Comparison of ENCODE assay signal across 18 cellular contexts in genomic region chr7:119711104-119711503, GRCh38.
A peak's percentile ranks its signal among the peaks of the same experiment; 100 is the strongest.
DNase-seq lines count a peak whose midpoint lies in the region; ATAC-seq and TF ChIP-seq lines count a peak whose summit lies in the region.
"Had no signal": no experiment of that assay in that cellular context is flagged by ENCODE, and none has a peak within 500 bp of the region (broad histone marks: within the 10 kb centered on the region; RNA-seq: fewer than 3 reads in every experiment).

No MANE protein-coding gene starts in this region.

- H3K36me3 ChIP-seq in SK-N-MC (ENCODE audit: insufficient read depth, low read length) (peaks cover 26% of the 10 kb centered on the region), ovary (no peaks in the 10 kb centered on the region)

- peak; percentile 86 for ATAC-seq in GM18517 (IDR thresholded peaks at IDR 0.05; ENCODE audit: unreplicated experiment)
- ATAC-seq in GM21576 (IDR thresholded peaks at IDR 0.05; ENCODE audit: unreplicated experiment), result peak; percentile 80
- ATAC-seq in HG03097 (IDR thresholded peaks at IDR 0.05; ENCODE audit: low FRiP score, unreplicated experiment), result peak; percentile 59
- no peak for ATAC-seq in HG03139 (IDR thresholded peaks at IDR 0.05; ENCODE audit: unreplicated experiment)
- ATAC-seq: activated CD8-positive, alpha-beta T cell treated with anti-CD3 and anti-CD28 coated beads, Interleukin-2, amount 10 ng/mL, durations not matched to agents 7 days and 5 days; effector memory CD8-positive, alpha-beta T cell; PC-3 had no signal

- no peak for TF ChIP-seq POLR2A in ovary (IDR thresholded peaks at IDR 0.05)

- TF ChIP-seq CTCF in ovary (IDR thresholded peaks at IDR 0.05), result no peak

- H3K9me3 ChIP-seq in SK-N-MC (ENCODE audit: low read depth, low read length), result 0 out of 2 replicates have a peak, but pooled peaks cover 7% of the 10 kb centered on the region
- H3K9me3 ChIP-seq in ovary, result no peaks in the 10 kb centered on the region

- no peak overlapping the region for H3K9ac ChIP-seq in SK-N-MC (ENCODE audit: insufficient read length)

- no peak for TF ChIP-seq EP300 in ovary (IDR thresholded peaks at IDR 0.05)

- intact Hi-C loops in ovary (cut with DNase I), result no loop called here

- H3K27ac ChIP-seq in SK-N-MC (peak overlapping the region; percentile 3; the same call in 1 of the 2 replicates), ovary (no peak overlapping the region)

- H3K27me3 ChIP-seq in ovary, result no peaks in the 10 kb centered on the region

- H3K4me3 ChIP-seq in SK-N-MC (no peak overlapping the region), ovary (no peak overlapping the region)

- DNase-seq in SK-N-MC (ENCODE audit: low read depth, low spot score) (no peak), ovary (no peak), NCI-H510A treated with DMSO at 0.1 percent for 48 hours (lab: John Stamatoyannopoulos, UW) (no peak), NCI-H774 (lab: John Stamatoyannopoulos, UW) (no peak)
- DNase-seq: activated CD8-positive, alpha-beta T cell treated with anti-CD3 and anti-CD28 coated beads, Interleukin-2, amount 10 ng/mL, durations not matched to agents 7 days and 5 days; activated effector memory CD4-positive, alpha-beta T cell treated with Interleukin-2 at 50 U/mL for 16 hours; AML-193; DMS 273 treated with DMSO at 0.1 percent for 48 hours; effector memory CD8-positive, alpha-beta T cell; IMR-90; NCI-H1105 treated with DMSO at 0.1 percent for 48 hours; NCI-H226; PC-3; stimulated activated CD4-positive, alpha-beta T cell treated with anti-CD3 and anti-CD28 coated beads, Interleukin-2, amount 100 ng/mL, for 48 hours had no signal

- H3K4me1 ChIP-seq in ovary (ENCODE audit: insufficient read depth), result no peaks in the 10 kb centered on the region

- WGBS in ovary, 3 donors, result 77 to 89% (median 79%) methylated on average over 3 of the region's 3 CpGs
